Comparison of ENCODE assay signal across 7 cellular contexts in the genomic region with DNA sequence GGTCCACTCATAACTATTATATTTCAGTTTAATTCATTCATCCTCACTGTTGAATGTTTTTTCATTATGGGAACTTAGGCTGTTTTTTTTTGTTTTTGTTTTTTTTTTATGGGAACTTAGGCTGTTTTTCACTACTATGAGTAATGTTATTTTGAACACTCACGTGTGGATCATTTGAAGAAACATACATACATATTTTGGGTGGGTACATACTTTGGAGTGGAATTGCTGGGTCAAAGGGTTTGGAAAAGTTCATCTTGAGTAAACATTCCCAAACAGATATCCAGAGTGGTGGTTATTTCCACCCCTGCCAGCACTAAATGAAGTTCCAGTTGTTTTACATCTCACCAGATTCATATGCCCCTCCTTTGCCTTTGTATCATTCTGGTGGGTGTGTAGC.
"Had no signal": no experiment of that assay in that cellular context is flagged by ENCODE, and none has a peak within 500 bp of the region (broad histone marks: within the 10 kb centered on the region; RNA-seq: fewer than 3 reads in every experiment).

No MANE protein-coding gene starts in this region.

- DNase-seq: H7 had no signal

- ATAC-seq: GM23338, HCT116, HepG2, K562 had no signal

- H3K9me3 ChIP-seq: HAP-1 had no signal

- H2AFZ ChIP-seq: GM23338 had no signal

- H3K4me2 ChIP-seq: GM23338 had no signal

- H3K4me3 ChIP-seq: GM23338, HAP-1, K562 had no signal

- H3K4me1 ChIP-seq: HAP-1 had no signal

- H3K36me3 ChIP-seq: HAP-1 had no signal

- H3K27ac ChIP-seq: HL-60 had no signal
